9 cellular contexts compared by ENCODE assay signal in the genomic region with DNA sequence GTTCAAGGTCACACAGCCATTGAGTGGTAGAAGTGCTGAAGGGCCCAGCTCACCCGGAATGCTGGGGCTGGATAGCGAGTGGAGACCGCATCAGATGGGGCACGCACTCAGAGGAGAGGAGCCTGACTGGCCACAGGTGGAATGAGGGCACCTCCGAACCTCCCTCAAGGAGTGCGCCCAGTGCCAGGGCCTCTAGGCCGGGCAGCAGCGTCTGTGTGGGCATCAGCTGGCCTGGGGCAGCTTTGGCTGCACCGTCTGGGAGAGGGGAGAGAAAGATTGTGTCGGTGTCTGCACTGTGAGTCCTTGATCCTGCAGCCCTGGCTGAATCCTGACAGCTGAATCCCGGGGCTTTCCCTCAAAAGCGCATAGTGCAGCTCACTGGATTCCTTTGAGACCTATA. TPM values are rescaled to one million over a fixed set of nuclear protein-coding genes. Genes with fewer than 3 reads are reported as not detected.
DNase-seq lines count a peak whose midpoint lies in the region; ATAC-seq and TF ChIP-seq lines count a peak whose summit lies in the region.
"Had no signal": no experiment of that assay in that cellular context is flagged by ENCODE, and none has a peak within 500 bp of the region (broad histone marks: within the 10 kb centered on the region; RNA-seq: fewer than 3 reads in every experiment).

No MANE protein-coding gene starts in this region.

- TF ChIP-seq POLR2A in uterus (IDR thresholded peaks at IDR 0.05) (no peak), erythroblast (IDR thresholded peaks at IDR 0.05; ENCODE audit: low read length) (no peak)

- CTCF ChIA-PET in activated naive CD4-positive, alpha-beta T cell treated with anti-CD3 and anti-CD28 coated beads, Interleukin-2, amount 10 ng/mL, durations not matched to agents 7 days and 5 days (lab: Charles Lee) = interaction anchor here (1.2 kb wide), 1 partner anchor 102 kb away, joined by 3 read pairs; no protein-coding TSS in a partner anchor

- intact Hi-C loops in uterus (cut with DNase I; ENCODE audit: low total_unique reads) = no loop called here

- H3K9me3 ChIP-seq in uterus = no peaks in the 10 kb centered on the region

- H3K4me3 Mint-ChIP-seq in activated naive CD4-positive, alpha-beta T cell treated with anti-CD3 and anti-CD28 coated beads, Interleukin-2, amount 10 ng/mL, durations not matched to agents 7 days and 5 days = peak overlapping the region; percentile 71
- no peak overlapping the region for H3K4me3 Mint-ChIP-seq in central memory CD8-positive, alpha-beta T cell
- H3K4me3 Mint-ChIP-seq in mesothelial cell of epicardium = peak overlapping the region; percentile 76

- peak overlapping the region in 1 of 2 donors; percentile 81 for H3K27ac ChIP-seq in uterus

- no peaks in the 10 kb centered on the region for H3K27me3 ChIP-seq in uterus

- no peak for TF ChIP-seq CTCF in mesothelial cell of epicardium (IDR thresholded peaks at IDR 0.05; ENCODE audit: unreplicated experiment)
- no peak for TF ChIP-seq CTCF in uterus (IDR thresholded peaks at IDR 0.05)

- H3K4me1 Mint-ChIP-seq in activated naive CD4-positive, alpha-beta T cell treated with anti-CD3 and anti-CD28 coated beads, Interleukin-2, amount 10 ng/mL, durations not matched to agents 7 days and 5 days = peaks cover 28% of the 10 kb centered on the region
- peaks cover 19% of the 10 kb centered on the region for H3K4me1 Mint-ChIP-seq in central memory CD8-positive, alpha-beta T cell
- peaks cover 13% of the 10 kb centered on the region for H3K4me1 Mint-ChIP-seq in mesothelial cell of epicardium

- no peaks in the 10 kb centered on the region for H3K36me3 ChIP-seq in uterus

- H3K27ac Mint-ChIP-seq in activated naive CD4-positive, alpha-beta T cell treated with anti-CD3 and anti-CD28 coated beads, Interleukin-2, amount 10 ng/mL, durations not matched to agents 7 days and 5 days = no peak overlapping the region
- H3K27ac Mint-ChIP-seq in activated naive CD4-positive, alpha-beta T cell treated with anti-CD3 and anti-CD28 coated beads, Interleukin-2, amount 50 U/mL, for 72 hours = no peak overlapping the region
- H3K27ac Mint-ChIP-seq in central memory CD8-positive, alpha-beta T cell (ENCODE audit: low read depth) = peak overlapping the region; percentile 22
- H3K27ac Mint-ChIP-seq in mesothelial cell of epicardium = no peak overlapping the region
- H3K27ac Mint-ChIP-seq: CD4-positive, CD25-positive, alpha-beta regulatory T cell had no signal

- H3K4me3 ChIP-seq in uterus = peak overlapping the region; percentile 51 to 59

- peaks cover 43% of the 10 kb centered on the region for H3K27me3 Mint-ChIP-seq in activated naive CD4-positive, alpha-beta T cell treated with anti-CD3 and anti-CD28 coated beads, Interleukin-2, amount 10 ng/mL, durations not matched to agents 7 days and 5 days
- H3K27me3 Mint-ChIP-seq in central memory CD8-positive, alpha-beta T cell = no peaks in the 10 kb centered on the region
- H3K27me3 Mint-ChIP-seq in mesothelial cell of epicardium (ENCODE audit: low read depth) = peaks cover 10% of the 10 kb centered on the region

- DNase-seq in activated naive CD4-positive, alpha-beta T cell treated with anti-CD3 and anti-CD28 coated beads, Interleukin-2, amount 10 ng/mL, durations not matched to agents 7 days and 5 days = no peak
- DNase-seq in activated naive CD4-positive, alpha-beta T cell treated with anti-CD3 and anti-CD28 coated beads, Interleukin-2, amount 50 U/mL, for 72 hours (ENCODE audit: low spot score in 2 of 2) = no peak
- no peak for DNase-seq in central memory CD8-positive, alpha-beta T cell (ENCODE audit: low spot score in 2 of 2)
- no peak for DNase-seq in mesothelial cell of epicardium (ENCODE audit: low spot score in 2 of 2, unreplicated experiment in 2 of 2)
- no peak for DNase-seq in uterus
- no peak for DNase-seq in NCI-H2227 treated with DMSO at 0.1 percent for 48 hours (lab: John Stamatoyannopoulos, UW)
- DNase-seq in erythroblast (lab: John Stamatoyannopoulos, UW) = no peak
- no peak for DNase-seq in activated effector memory CD4-positive, alpha-beta T cell treated with Interleukin-2 at 50 U/mL for 16 hours

- no peaks in the 10 kb centered on the region for H3K9me3 Mint-ChIP-seq in activated naive CD4-positive, alpha-beta T cell treated with anti-CD3 and anti-CD28 coated beads, Interleukin-2, amount 10 ng/mL, durations not matched to agents 7 days and 5 days
- H3K9me3 Mint-ChIP-seq in activated naive CD4-positive, alpha-beta T cell treated with anti-CD3 and anti-CD28 coated beads, Interleukin-2, amount 50 U/mL, for 72 hours = no peaks in the 10 kb centered on the region
- no peaks in the 10 kb centered on the region for H3K9me3 Mint-ChIP-seq in central memory CD8-positive, alpha-beta T cell
- H3K9me3 Mint-ChIP-seq in mesothelial cell of epicardium = no peaks in the 10 kb centered on the region
- H3K9me3 Mint-ChIP-seq: CD4-positive, CD25-positive, alpha-beta regulatory T cell had no signal

- H3K36me3 Mint-ChIP-seq in activated naive CD4-positive, alpha-beta T cell treated with anti-CD3 and anti-CD28 coated beads, Interleukin-2, amount 10 ng/mL, durations not matched to agents 7 days and 5 days = peaks cover 1% of the 10 kb centered on the region
- no peaks in the 10 kb centered on the region for H3K36me3 Mint-ChIP-seq in activated naive CD4-positive, alpha-beta T cell treated with anti-CD3 and anti-CD28 coated beads, Interleukin-2, amount 50 U/mL, for 72 hours
- H3K36me3 Mint-ChIP-seq in central memory CD8-positive, alpha-beta T cell (ENCODE audit: insufficient read depth) = peaks cover 3% of the 10 kb centered on the region
- no peaks in the 10 kb centered on the region for H3K36me3 Mint-ChIP-seq in mesothelial cell of epicardium

- ATAC-seq in activated naive CD4-positive, alpha-beta T cell treated with anti-CD3 and anti-CD28 coated beads, Interleukin-2, amount 50 U/mL, for 72 hours = no peak
- no peak for ATAC-seq in central memory CD8-positive, alpha-beta T cell (replicated peaks; ENCODE audit: extremely low read depth, poor library complexity, severe bottlenecking)

- no peaks in the 10 kb centered on the region for H3K4me1 ChIP-seq in uterus

RNA-seq across cellular contexts. Expression of a gene that starts 0.7 kb away (rescaled TPM):
- 1 to 10 TPM; 3.8 to 8.9 TPM for total RNA-seq in activated naive CD4-positive, alpha-beta T cell treated with anti-CD3 and anti-CD28 coated beads, Interleukin-2, amount 50 U/mL, for 72 hours
- total RNA-seq in mesothelial cell of epicardium (3.7 to 4.1 TPM (median 4.1 TPM) in 3 replicates), uterus (10 to 100 TPM in 3 of 4 donors, under 1 TPM in 1; 0.59 to 36.2 (median 17.7) TPM)
